In the genomic region with DNA sequence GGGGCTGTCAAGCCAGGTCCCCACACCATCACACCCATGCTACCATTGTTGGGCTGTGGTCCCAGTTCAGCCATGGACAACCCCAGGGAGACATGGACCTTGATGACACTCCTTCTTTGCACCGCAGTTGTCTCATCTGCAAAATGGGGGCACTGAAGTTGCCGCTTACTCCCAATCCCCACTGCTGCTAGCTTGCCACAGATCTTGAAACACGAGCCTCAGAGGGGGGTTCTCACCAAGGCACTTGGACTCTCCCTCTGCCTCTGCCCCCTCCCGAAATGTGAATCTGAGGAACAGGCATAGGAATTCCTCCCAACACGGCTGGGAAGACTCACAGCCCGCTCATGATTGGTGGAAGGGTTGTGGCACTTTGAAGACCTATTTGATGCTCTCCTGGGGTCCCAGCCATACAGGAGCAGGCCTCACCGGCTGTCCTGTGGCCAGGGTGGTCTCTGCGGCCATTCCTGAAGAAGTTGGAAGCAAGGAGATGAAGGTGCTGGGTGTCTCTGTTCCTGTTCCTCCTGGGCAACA, we compare ENCODE assay signal across 14 cellular contexts. TPM values are rescaled to one million over a fixed set of nuclear protein-coding genes. Genes with fewer than 3 reads are reported as not detected.
DNase-seq lines count a peak whose midpoint lies in the region; ATAC-seq and TF ChIP-seq lines count a peak whose summit lies in the region.
"Had no signal": no experiment of that assay in that cellular context is flagged by ENCODE, and none has a peak within 500 bp of the region (broad histone marks: within the 10 kb centered on the region; RNA-seq: fewer than 3 reads in every experiment).

No MANE protein-coding gene starts in this region.

- peaks cover 29% of the 10 kb centered on the region for H3K36me3 ChIP-seq in CD4-positive, CD25-positive, alpha-beta regulatory T cell (ENCODE audit: control insufficient read depth, insufficient read depth, low read length)
- H3K36me3 ChIP-seq in upper lobe of right lung = no peaks in the 10 kb centered on the region

- no peaks in the 10 kb centered on the region for H3K27me3 ChIP-seq in CD4-positive, CD25-positive, alpha-beta regulatory T cell (ENCODE audit: control insufficient read depth, insufficient read depth, low read length)
- H3K27me3 ChIP-seq in upper lobe of right lung = no peaks in the 10 kb centered on the region

- peaks cover 0 to 3% (median 0%) of the 10 kb centered on the region in 7 donors for H3K9me3 Mint-ChIP-seq in CD4-positive, CD25-positive, alpha-beta regulatory T cell
- no peaks in the 10 kb centered on the region for H3K9me3 Mint-ChIP-seq in naive thymus-derived CD8-positive, alpha-beta T cell
- H3K9me3 Mint-ChIP-seq: HFFc6 had no signal

- peaks cover 9% of the 10 kb centered on the region for H3K4me1 ChIP-seq in CD4-positive, CD25-positive, alpha-beta regulatory T cell (ENCODE audit: control insufficient read depth, insufficient read depth, low read length, poor library complexity, severe bottlenecking)
- H3K4me1 ChIP-seq in upper lobe of right lung = no peaks in the 10 kb centered on the region

- intact Hi-C loops in upper lobe of right lung (cut with DNase I) = no loop called here

- POLR2A ChIA-PET in naive thymus-derived CD8-positive, alpha-beta T cell (lab: Charles Lee) = interaction anchor here (0.8 to 3.3 kb wide), 8 partner anchors 12 to 202 kb away, joined by 3 to 14 read pairs (median 5); a partner anchor contains a TSS

- H3K9me3 ChIP-seq in CD4-positive, CD25-positive, alpha-beta regulatory T cell (ENCODE audit: control insufficient read depth in 2 of 2, low read length in 2 of 2) = no peaks in the 10 kb centered on the region
- no peaks in the 10 kb centered on the region for H3K9me3 ChIP-seq in upper lobe of right lung

- H3K4me1 Mint-ChIP-seq in CD4-positive, CD25-positive, alpha-beta regulatory T cell = peaks cover 0 to 34% (median 20%) of the 10 kb centered on the region in 4 donors
- peaks cover 20 to 58% (median 54%) of the 10 kb centered on the region in 4 donors for H3K4me1 Mint-ChIP-seq in naive thymus-derived CD8-positive, alpha-beta T cell

- no peak overlapping the region for H3K4me3 ChIP-seq in CD4-positive, CD25-positive, alpha-beta regulatory T cell (ENCODE audit: low read depth, low read length)
- H3K4me3 ChIP-seq in upper lobe of right lung = no peak overlapping the region

- no peak for DNase-seq in CD4-positive, CD25-positive, alpha-beta regulatory T cell
- DNase-seq in GM13976 (ENCODE audit: low spot score) (peak; percentile 31), upper lobe of right lung (no peak), midbrain (lab: John Stamatoyannopoulos, UW) (no peak), Ammon's horn (ENCODE audit: low spot score) (no peak)
- peak; percentile 0 for DNase-seq in activated effector memory CD4-positive, alpha-beta T cell treated with Interleukin-2 at 50 U/mL for 16 hours
- DNase-seq in naive thymus-derived CD8-positive, alpha-beta T cell = no peak
- DNase-seq: effector CD4-positive, alpha-beta T cell; HFFc6; NCI-H1105 treated with DMSO at 0.1 percent for 48 hours; NCI-H446; PC-3 had no signal

- H3K27ac Mint-ChIP-seq in CD4-positive, CD25-positive, alpha-beta regulatory T cell = peak overlapping the region; percentile 69 to 88 (median 75)
- H3K27ac Mint-ChIP-seq in naive thymus-derived CD8-positive, alpha-beta T cell = peak overlapping the region in 9 of 10 donors; percentile 71 to 94 (median 85)
- H3K27ac Mint-ChIP-seq: HFFc6 had no signal

- peak overlapping the region in 2 of 4 donors; percentile 8 to 27 for H3K4me3 Mint-ChIP-seq in CD4-positive, CD25-positive, alpha-beta regulatory T cell
- H3K4me3 Mint-ChIP-seq in naive thymus-derived CD8-positive, alpha-beta T cell = peak overlapping the region in 1 of 10 donors; percentile 10
- H3K4me3 Mint-ChIP-seq: HFFc6 had no signal

- in situ Hi-C loops in GM13976 (cut with MboI; ENCODE audit: low sequenced_read_pairs, unreplicated experiment) = no loop called here

- H3K27ac ChIP-seq in CD4-positive, CD25-positive, alpha-beta regulatory T cell (ENCODE audit: insufficient read depth, low read length, poor library complexity, severe bottlenecking) = no peak overlapping the region
- H3K27ac ChIP-seq in upper lobe of right lung = no peak overlapping the region

- peaks cover 4% of the 10 kb centered on the region for H3K27me3 Mint-ChIP-seq in CD4-positive, CD25-positive, alpha-beta regulatory T cell
- no peaks in the 10 kb centered on the region for H3K27me3 Mint-ChIP-seq in naive thymus-derived CD8-positive, alpha-beta T cell

- no peak for ATAC-seq in CD4-positive, CD25-positive, alpha-beta regulatory T cell (ENCODE audit: low read depth in 2 of 2)
- ATAC-seq in naive thymus-derived CD8-positive, alpha-beta T cell = no peak
- no peak for ATAC-seq in upper lobe of right lung
- ATAC-seq in HG03135 (IDR thresholded peaks at IDR 0.05; ENCODE audit: unreplicated experiment) = no peak

- H3K36me3 Mint-ChIP-seq in CD4-positive, CD25-positive, alpha-beta regulatory T cell = peaks cover 16% of the 10 kb centered on the region
- H3K36me3 Mint-ChIP-seq in naive thymus-derived CD8-positive, alpha-beta T cell = peaks cover 0 to 36% (median 5%) of the 10 kb centered on the region in 3 donors

- no peak for TF ChIP-seq CTCF in GM13976 (IDR thresholded peaks at IDR 0.05; ENCODE audit: borderline replicate concordance, control extremely low read depth, extremely low read depth, insufficient read depth, missing control alignments)
- no peak for TF ChIP-seq CTCF in upper lobe of right lung (IDR thresholded peaks at IDR 0.05)

RNA-seq across cellular contexts. Expression of a gene that starts 31.1 kb away (rescaled TPM):
- 268 TPM for total RNA-seq in CD4-positive, CD25-positive, alpha-beta regulatory T cell
- polyA plus RNA-seq in CD4-positive, CD25-positive, alpha-beta regulatory T cell = 10 to 100 TPM; 12.0 to 23.3 (median 15.8) TPM
- 10 to 100 TPM; 87.1 to 95.3 TPM for total RNA-seq in naive thymus-derived CD8-positive, alpha-beta T cell
- 10 to 100 TPM; 22.0 to 64.0 (median 54.0) TPM for polyA plus RNA-seq in naive thymus-derived CD8-positive, alpha-beta T cell
- total RNA-seq in upper lobe of right lung = 13.1 TPM
- total RNA-seq: fibroblast of villous mesenchyme, HFFc6 had no signal

Comparison
In these comparisons a context has a peak if more than half of its experiments do, and no peak if none do; other contexts are left out.
1. DNase-seq: peak in GM13976 (single experiment) and activated effector memory CD4-positive, alpha-beta T cell treated with Interleukin-2 at 50 U/mL for 16 hours (single experiment); none in CD4-positive, CD25-positive, alpha-beta regulatory T cell (0 of 3), naive thymus-derived CD8-positive, alpha-beta T cell (0 of 10), upper lobe of right lung (single experiment), midbrain (single experiment) and Ammon's horn (single experiment).